Comparison of ENCODE assay signal across 13 cellular contexts in genomic region chr3:155070932-155071387, GRCh38. TPM values are rescaled to one million over a fixed set of nuclear protein-coding genes. Genes with fewer than 3 reads are reported as not detected.
A peak's percentile ranks its signal among the peaks of the same experiment; 100 is the strongest.
DNase-seq lines count a peak whose midpoint lies in the region; ATAC-seq and TF ChIP-seq lines count a peak whose summit lies in the region.
"Had no signal": no experiment of that assay in that cellular context is flagged by ENCODE, and none has a peak within 500 bp of the region (broad histone marks: within the 10 kb centered on the region; RNA-seq: fewer than 3 reads in every experiment).

No MANE protein-coding gene starts in this region.

- no TSS peak for BruUV-seq in A673 (replicated peaks; lab: Mats Ljungman, UMichigan)

- H2AFZ ChIP-seq in fibroblast of lung (ENCODE audit: low read length) (peak overlapping the region; percentile 39), trophoblast cell (ENCODE audit: insufficient read depth, low read length, poor library complexity) (no peak overlapping the region)

- H3K4ac ChIP-seq in trophoblast cell (ENCODE audit: low read depth, low read length), result no peak overlapping the region

- H3K4me3 ChIP-seq in SJCRH30 (no peak overlapping the region), fibroblast of lung (replicated peaks in 1 of 4; ENCODE audit: control extremely low read depth in 1 of 4, insufficient read depth in 1 of 4, low read depth in 3 of 4, low read length in 4 of 4) (no peak overlapping the region), trophoblast cell (ENCODE audit: low read depth, low read length) (no peak overlapping the region), A673 (ENCODE audit: low read depth, low read length, poor library complexity, severe bottlenecking) (no peak overlapping the region)
- H3K4me3 ChIP-seq: heart right ventricle, vagina had no signal

- no peak overlapping the region for H3K14ac ChIP-seq in trophoblast cell (ENCODE audit: low read length)

- TF ChIP-seq CTCF in fibroblast of lung (conservative IDR thresholded peaks at IDR 0.05 in 1 of 2, IDR thresholded peaks at IDR 0.05 in 1 of 2; ENCODE audit: low read depth in 1 of 2, low read length in 2 of 2) (no peak), A673 (conservative IDR thresholded peaks at IDR 0.05; ENCODE audit: low read depth, low read length) (no peak)

- H3K36me3 ChIP-seq in SJCRH30 (no peaks in the 10 kb centered on the region), fibroblast of lung (ENCODE audit: control insufficient read depth, insufficient read depth, low read length) (no peaks in the 10 kb centered on the region), trophoblast cell (ENCODE audit: control insufficient read depth in 1 of 2, insufficient read depth in 2 of 2, low read length in 2 of 2) (no peaks in the 10 kb centered on the region), A673 (ENCODE audit: insufficient read depth, low read length, poor library complexity, severe bottlenecking) (no peaks in the 10 kb centered on the region)
- H3K36me3 ChIP-seq: heart right ventricle, vagina had no signal

- H3K79me1 ChIP-seq in trophoblast cell (ENCODE audit: low read length), result no peaks in the 10 kb centered on the region

- no peaks in the 10 kb centered on the region for H4K20me1 ChIP-seq in fibroblast of lung (ENCODE audit: control insufficient read depth, extremely low read depth, insufficient read depth, low read length)

- H3K4me1 ChIP-seq in SJCRH30, result peaks cover 31% of the 10 kb centered on the region
- peaks cover 9% of the 10 kb centered on the region for H3K4me1 ChIP-seq in fibroblast of lung (ENCODE audit: control insufficient read depth, extremely low read depth, insufficient read depth, low read length)
- peaks cover 4 to 5% of the 10 kb centered on the region in 2 experiments for H3K4me1 ChIP-seq in trophoblast cell (ENCODE audit: control insufficient read depth in 1 of 2, insufficient read depth in 2 of 2, low read length in 2 of 2)
- H3K4me1 ChIP-seq in A673 (ENCODE audit: insufficient read depth, low read length, poor library complexity, severe bottlenecking), result no peaks in the 10 kb centered on the region
- H3K4me1 ChIP-seq: vagina had no signal

- no peak overlapping the region for H2BK12ac ChIP-seq in trophoblast cell (ENCODE audit: low read length)

- no peak overlapping the region for H3K23ac ChIP-seq in trophoblast cell (ENCODE audit: low read length)

- H3K79me2 ChIP-seq in fibroblast of lung (ENCODE audit: control insufficient read depth, insufficient read depth, low read length) (no peaks in the 10 kb centered on the region), trophoblast cell (ENCODE audit: control insufficient read depth, insufficient read depth, low read length, poor library complexity) (no peaks in the 10 kb centered on the region)

- no peak overlapping the region for H2AK5ac ChIP-seq in trophoblast cell (ENCODE audit: low read length)

- H2BK120ac ChIP-seq in trophoblast cell (ENCODE audit: insufficient read depth, low read length, poor library complexity), result no peak overlapping the region

- DNase-seq in GM03348 (ENCODE audit: low spot score), result peak; percentile 81
- DNase-seq in SJCRH30, result peak; percentile 83 to 85
- peak; percentile 92 to 93 for DNase-seq in fibroblast of lung (ENCODE audit: low read depth in 2 of 2)
- DNase-seq in trophoblast cell, result peak; percentile 64 to 67
- DNase-seq in A673 (ENCODE audit: low spot score), result no peak
- DNase-seq in DMS79 treated with DMSO at 0.1 percent for 48 hours (lab: John Stamatoyannopoulos, UW), result no peak
- DNase-seq: DMS79, heart right ventricle, NCI-H524, T-helper 9 cell had no signal

- H3K9me3 ChIP-seq in SJCRH30 (replicated peaks), result no peaks in the 10 kb centered on the region
- no peaks in the 10 kb centered on the region for H3K9me3 ChIP-seq in fibroblast of lung (ENCODE audit: control insufficient read depth, insufficient read depth, low read depth, low read length)
- no peaks in the 10 kb centered on the region for H3K9me3 ChIP-seq in trophoblast cell (ENCODE audit: insufficient read depth, low read depth, low read length)
- no peaks in the 10 kb centered on the region for H3K9me3 ChIP-seq in A673 (ENCODE audit: low read depth, low read length, poor library complexity, severe bottlenecking)

- CTCF ChIA-PET in A673 (lab: Charles Lee), result no interaction called here

- intact Hi-C loops in A673 (cut with micrococcal nuclease; ENCODE audit: unreplicated experiment), result loop anchor here (10.0 kb wide), 1 partner anchor 234 kb away; no protein-coding TSS in a partner anchor

- H3K4me2 ChIP-seq in fibroblast of lung (ENCODE audit: extremely low read depth, insufficient read depth, low read length), result peak overlapping the region; percentile 11
- H3K4me2 ChIP-seq in trophoblast cell (ENCODE audit: low read length), result no peak overlapping the region

- no peak overlapping the region for H4K8ac ChIP-seq in trophoblast cell (ENCODE audit: low read depth, low read length)

- no peak for ATAC-seq in esophagus mucosa
- no peak for ATAC-seq in GM18909 (IDR thresholded peaks at IDR 0.05; ENCODE audit: poor library complexity, unreplicated experiment)

- POLR2A ChIA-PET in A673 (lab: Charles Lee; ENCODE audit: low non-redundant PET), result no interaction called here

- H3K27me3 ChIP-seq in SJCRH30 (no peaks in the 10 kb centered on the region), fibroblast of lung (ENCODE audit: control insufficient read depth, insufficient read depth, low read length) (no peaks in the 10 kb centered on the region), trophoblast cell (ENCODE audit: insufficient read depth, low read length) (no peaks in the 10 kb centered on the region), A673 (replicated peaks; ENCODE audit: insufficient read depth, low read depth, low read length, poor library complexity) (no peaks in the 10 kb centered on the region)
- H3K27me3 ChIP-seq: heart right ventricle, vagina had no signal

- H2BK5ac ChIP-seq in trophoblast cell (ENCODE audit: low read depth, low read length, poor library complexity), result no peak overlapping the region

- no peak overlapping the region for H4K91ac ChIP-seq in trophoblast cell (ENCODE audit: low read depth, low read length)

- no peak overlapping the region for H4K12ac ChIP-seq in trophoblast cell (ENCODE audit: low read depth, low read length)

- no peak overlapping the region for H3K18ac ChIP-seq in trophoblast cell (ENCODE audit: low read length)

- WGBS in trophoblast cell (ENCODE audit: extremely low coverage, insufficient coverage, insufficient read length), result no CpG with 5 or more reads among the region's 8 CpGs

- H3K9ac ChIP-seq in fibroblast of lung (ENCODE audit: insufficient read depth, low read length) (no peak overlapping the region), trophoblast cell (ENCODE audit: low read length) (no peak overlapping the region)

- peak overlapping the region; percentile 89 for H3K27ac ChIP-seq in SJCRH30
- H3K27ac ChIP-seq in fibroblast of lung (ENCODE audit: insufficient read depth, low read length), result peak overlapping the region; percentile 85
- H3K27ac ChIP-seq in trophoblast cell (ENCODE audit: low read depth, low read length), result no peak overlapping the region
- H3K27ac ChIP-seq in A673 (ENCODE audit: low read depth, low read length, poor library complexity, severe bottlenecking), result no peak overlapping the region
- H3K27ac ChIP-seq: vagina had no signal

RNA-seq across cellular contexts. Expression of gene MME, which starts 9.2 kb away (rescaled TPM):
- 71.1 and 71.5 TPM in 2 replicates for total RNA-seq in SJCRH30 (2014; rRNA removed; shearing (Covaris generic))
- total RNA-seq in fibroblast of lung (152 and 451 TPM in 2 replicates), A673 (2021) (not detected in 2 replicates), esophagus mucosa (0.60 TPM)
- 89.3 and 137 TPM in 2 replicates for polyA plus RNA-seq in fibroblast of lung
- 66.6 and 96.4 TPM in 2 replicates for polyA plus RNA-seq in fibroblast of lung (2012)
- polyA minus RNA-seq in fibroblast of lung (ENCODE audit: low replicate concordance), result 57.4 and 71.7 TPM in 2 replicates
- 50.0 and 50.8 TPM in 2 replicates for polyA plus RNA-seq in trophoblast cell (2013)

Comparison
In these comparisons a context has a peak if more than half of its experiments do, and no peak if none do; other contexts are left out.
1. DNase-seq: peak in GM03348 (single experiment), SJCRH30 (2 of 2), fibroblast of lung (2 of 2) and trophoblast cell (2 of 2); none in A673 (single experiment) and DMS79 treated with DMSO at 0.1 percent for 48 hours (single experiment).
2. H3K27ac ChIP-seq: peak in SJCRH30 (single experiment) and fibroblast of lung (single experiment); none in trophoblast cell (single experiment) and A673 (single experiment).
3. RNA of gene MME, which starts 9.2 kb away (total RNA-seq): 152 to 451 TPM in fibroblast of lung and 71.1 to 71.5 TPM in SJCRH30; 0.60 TPM in esophagus mucosa (single experiment) and not detected in A673; every median in the first group is over 10 times any median in the second.